In genomic region chr1:240190881-240191385, GRCh38 we compare ENCODE assay signal across 8 cellular contexts.
DNase-seq lines count a peak whose midpoint lies in the region; ATAC-seq and TF ChIP-seq lines count a peak whose summit lies in the region.

No MANE protein-coding gene starts in this region.

- no peak overlapping the region for H2AFZ ChIP-seq in OCI-LY7 (ENCODE audit: low read length)

- no peaks in the 10 kb centered on the region for H3K36me3 ChIP-seq in OCI-LY7 (ENCODE audit: insufficient read depth, low read length)
- no peaks in the 10 kb centered on the region for H3K36me3 ChIP-seq in CD8-positive, alpha-beta memory T cell (ENCODE audit: insufficient read depth, low read length)

- H3K9me2 ChIP-seq in OCI-LY7 (ENCODE audit: insufficient read depth, low read length): no peaks in the 10 kb centered on the region

- intact Hi-C loops in OCI-LY7 (cut with micrococcal nuclease; ENCODE audit: unreplicated experiment) (no loop called here), sciatic nerve (cut with DNase I) (loop anchor here (5.0 kb wide), 1 partner anchor 501 kb away; no protein-coding TSS in a partner anchor)

- peaks cover 37% of the 10 kb centered on the region for H3K27me3 Mint-ChIP-seq in T-helper 17 cell
- H3K27me3 Mint-ChIP-seq in CD8-positive, alpha-beta memory T cell: peaks cover 0 to 6% of the 10 kb centered on the region in 2 donors

- BruUV-seq in OCI-LY7 (replicated peaks; lab: Mats Ljungman, UMichigan): no TSS peak

- ATAC-seq in sciatic nerve (peak; percentile 88), T-helper 17 cell (no peak)

- no peaks in the 10 kb centered on the region for H3K4me1 ChIP-seq in OCI-LY7 (ENCODE audit: insufficient read depth, low read length, poor library complexity, severe bottlenecking)
- no peaks in the 10 kb centered on the region for H3K4me1 ChIP-seq in CD8-positive, alpha-beta memory T cell (ENCODE audit: insufficient read depth, low read length)

- in situ Hi-C loops in Caki2 (cut with HindIII; ENCODE audit: low pct_unique_long_range_greater_than_20kb, low sequenced_read_pairs): no loop called here

- peak; percentile 61 for TF ChIP-seq CTCF in OCI-LY7 (conservative IDR thresholded peaks at IDR 0.05; ENCODE audit: low read length)

- H3K27me3 ChIP-seq in CD8-positive, alpha-beta memory T cell (ENCODE audit: insufficient read depth, low read length, poor library complexity, severe bottlenecking): no peaks in the 10 kb centered on the region

- no peaks in the 10 kb centered on the region for H3K9me3 ChIP-seq in OCI-LY7 (ENCODE audit: low read length)
- H3K9me3 ChIP-seq in T-helper 17 cell (ENCODE audit: control insufficient read depth, low read length, poor library complexity, severe bottlenecking): no peaks in the 10 kb centered on the region
- H3K9me3 ChIP-seq in CD8-positive, alpha-beta memory T cell (ENCODE audit: low read length): no peaks in the 10 kb centered on the region

- H3K27ac ChIP-seq in OCI-LY7 (ENCODE audit: low read depth, low read length, poor library complexity, severe bottlenecking): no peak overlapping the region
- no peak overlapping the region for H3K27ac ChIP-seq in CD8-positive, alpha-beta memory T cell (ENCODE audit: low read depth, low read length)

- H3K4me3 Mint-ChIP-seq in T-helper 17 cell: no peak overlapping the region
- H3K4me3 Mint-ChIP-seq in CD8-positive, alpha-beta memory T cell: no peak overlapping the region

- CTCF ChIA-PET in OCI-LY7 (lab: Charles Lee; ENCODE audit: unreplicated experiment): no interaction called here
- CTCF ChIA-PET in CD8-positive, alpha-beta memory T cell (lab: Charles Lee): no interaction called here

- no peak overlapping the region for H3K4me2 ChIP-seq in OCI-LY7 (ENCODE audit: low read length)

- DNase-seq in Caki2 (ENCODE audit: low read depth) (peak; percentile 93), HS-27A (ENCODE audit: low read depth) (peak; percentile 71), OCI-LY7 (ENCODE audit: low spot score) (no peak), fibroblast of gingiva (ENCODE audit: low read depth) (peak; percentile 94), sciatic nerve (ENCODE audit: low spot score) (no peak), CD1c-positive myeloid dendritic cell (ENCODE audit: extremely low spot score) (no peak), T-helper 17 cell (no peak)
- no peak for DNase-seq in CD8-positive, alpha-beta memory T cell

- no peaks in the 10 kb centered on the region for H3K79me2 ChIP-seq in OCI-LY7 (ENCODE audit: insufficient read depth, low read depth, low read length)

- H3K4me3 ChIP-seq in OCI-LY7 (ENCODE audit: low read depth, low read length, poor library complexity, severe bottlenecking): no peak overlapping the region
- H3K4me3 ChIP-seq in CD8-positive, alpha-beta memory T cell (ENCODE audit: low read length): no peak overlapping the region

- no peak overlapping the region for H3K27ac Mint-ChIP-seq in T-helper 17 cell
- no peak overlapping the region for H3K27ac Mint-ChIP-seq in CD8-positive, alpha-beta memory T cell

- H4K20me1 ChIP-seq in OCI-LY7 (ENCODE audit: insufficient read depth, low read length): 0 out of 2 replicates have a peak, but pooled peaks cover 3% of the 10 kb centered on the region

- peaks cover 9% of the 10 kb centered on the region for H3K4me1 Mint-ChIP-seq in T-helper 17 cell
- peaks cover 0 to 4% (median 3%) of the 10 kb centered on the region in 3 donors for H3K4me1 Mint-ChIP-seq in CD8-positive, alpha-beta memory T cell

- no peaks in the 10 kb centered on the region for H3K36me3 Mint-ChIP-seq in T-helper 17 cell (ENCODE audit: low read depth)
- peaks cover 0 to 4% (median 0%) of the 10 kb centered on the region in 3 donors for H3K36me3 Mint-ChIP-seq in CD8-positive, alpha-beta memory T cell

- H3K9me3 Mint-ChIP-seq in CD8-positive, alpha-beta memory T cell: no peaks in the 10 kb centered on the region

- POLR2A ChIA-PET in OCI-LY7 (lab: Charles Lee): interaction anchor here (1.2 kb wide), 1 partner anchor 9 kb away, joined by 5 read pairs; no protein-coding TSS in a partner anchor
- POLR2A ChIA-PET in CD8-positive, alpha-beta memory T cell (lab: Charles Lee): no interaction called here

Comparison
In these comparisons a context has a peak if more than half of its experiments do, and no peak if none do; other contexts are left out.
1. DNase-seq: peak in Caki2 (single experiment), HS-27A (single experiment) and fibroblast of gingiva (single experiment); none in OCI-LY7 (single experiment), sciatic nerve (single experiment), CD1c-positive myeloid dendritic cell (single experiment), T-helper 17 cell (0 of 3) and CD8-positive, alpha-beta memory T cell (0 of 5).